21 cellular contexts compared by ENCODE assay signal in the genomic region with DNA sequence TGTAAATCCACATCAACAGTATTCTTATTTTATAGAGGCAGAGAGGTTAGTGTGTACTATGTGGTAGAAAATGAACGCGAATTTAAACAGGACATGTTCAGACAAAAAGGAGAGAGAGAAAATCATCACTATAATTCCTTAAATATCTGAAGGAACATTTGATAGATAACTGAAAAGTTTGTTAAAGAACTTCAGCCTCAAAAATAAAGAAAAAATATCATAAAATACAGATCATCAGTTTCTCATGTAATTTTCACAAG.
"Had no signal": no experiment of that assay in that cellular context is flagged by ENCODE, and none has a peak within 500 bp of the region (broad histone marks: within the 10 kb centered on the region; RNA-seq: fewer than 3 reads in every experiment).

No MANE protein-coding gene starts in this region.

- H3K36me3 ChIP-seq: heart left ventricle, lower lobe of right lung, pancreas, vagina had no signal

- FAIRE-seq: bronchial epithelial cell, endothelial cell of umbilical vein, TTC549 had no signal

- H3K4me1 ChIP-seq: lower lobe of right lung had no signal

- H3K27me3 Mint-ChIP-seq: activated naive CD8-positive, alpha-beta T cell treated with anti-CD3 and anti-CD28 coated beads, Interleukin-2, amount 50 U/mL, for 24 hours; stimulated activated memory B cell treated with anti-CD40 and anti-IgM and Interleukin-4, amounts not matched to agents 10 μg/mL and 1 μg/mL and 100 μg/mL, for 72 hours had no signal

- H3K36me3 Mint-ChIP-seq: stimulated activated memory B cell treated with anti-CD40 and anti-IgM and Interleukin-4, amounts not matched to agents 10 μg/mL and 1 μg/mL and 100 μg/mL, for 72 hours had no signal

- H3K9me3 ChIP-seq: heart left ventricle, lower lobe of right lung, pancreas, vagina had no signal

- H3K27me3 ChIP-seq: heart left ventricle, pancreas, vagina had no signal

- DNase-seq: activated B cell treated with CpG ODN at 0.5 μM for 24 hours; activated CD4-positive, alpha-beta T cell treated with anti-CD3 and anti-CD28 coated beads, Interleukin-2, amount 10 ng/mL, durations not matched to agents 24 days and 14 days; activated CD8-positive, alpha-beta memory T cell treated with anti-CD3 and anti-CD28 coated beads, Interleukin-2, amount 50 U/mL, for 48 hours; activated gamma-delta T cell treated with Interleukin-2 at 50 U/mL for 16 hours; activated naive CD8-positive, alpha-beta T cell treated with anti-CD3 and anti-CD28 coated beads, Interleukin-2, amount 50 U/mL, for 24 hours; activated T-cell treated with anti-CD3 and anti-CD28 coated beads, Interleukin-2, amount 50 U/mL, for 72 hours; aorta; cortex of kidney; effector CD4-positive, alpha-beta T cell; foreskin melanocyte; heart left ventricle; left colon; lower lobe of right lung; naive thymus-derived CD4-positive, alpha-beta T cell; pancreas; stimulated activated CD4-positive, alpha-beta T cell treated with anti-CD3 and anti-CD28 coated beads, Interleukin-12 subunit alpha, Interleukin-12 subunit beta, amount 100 ng/mL, for 4 hours had no signal

- H3K9me3 Mint-ChIP-seq: activated B cell treated with CpG ODN at 0.5 μM for 24 hours; activated CD4-positive, alpha-beta T cell treated with anti-CD3 and anti-CD28 coated beads, Interleukin-2, amount 10 ng/mL, durations not matched to agents 24 days and 14 days; activated naive CD8-positive, alpha-beta T cell treated with anti-CD3 and anti-CD28 coated beads, Interleukin-2, amount 50 U/mL, for 24 hours; activated T-cell treated with anti-CD3 and anti-CD28 coated beads, Interleukin-2, amount 50 U/mL, for 72 hours; naive thymus-derived CD4-positive, alpha-beta T cell; stimulated activated memory B cell treated with anti-CD40 and anti-IgM and Interleukin-4, amounts not matched to agents 10 μg/mL and 1 μg/mL and 100 μg/mL, for 72 hours had no signal

- H3K27ac ChIP-seq: lower lobe of right lung, pancreas, vagina had no signal

- H3K4me1 Mint-ChIP-seq: activated B cell treated with CpG ODN at 0.5 μM for 24 hours; activated CD4-positive, alpha-beta T cell treated with anti-CD3 and anti-CD28 coated beads, Interleukin-2, amount 10 ng/mL, durations not matched to agents 24 days and 14 days; naive thymus-derived CD4-positive, alpha-beta T cell; stimulated activated memory B cell treated with anti-CD40 and anti-IgM and Interleukin-4, amounts not matched to agents 10 μg/mL and 1 μg/mL and 100 μg/mL, for 72 hours had no signal

- H3K4me3 ChIP-seq: heart left ventricle, lower lobe of right lung, pancreas, vagina had no signal

- H3K4me3 Mint-ChIP-seq: activated B cell treated with CpG ODN at 0.5 μM for 24 hours; activated CD4-positive, alpha-beta T cell treated with anti-CD3 and anti-CD28 coated beads, Interleukin-2, amount 10 ng/mL, durations not matched to agents 24 days and 14 days; activated naive CD8-positive, alpha-beta T cell treated with anti-CD3 and anti-CD28 coated beads, Interleukin-2, amount 50 U/mL, for 24 hours; activated T-cell treated with anti-CD3 and anti-CD28 coated beads, Interleukin-2, amount 50 U/mL, for 72 hours; naive thymus-derived CD4-positive, alpha-beta T cell; stimulated activated memory B cell treated with anti-CD40 and anti-IgM and Interleukin-4, amounts not matched to agents 10 μg/mL and 1 μg/mL and 100 μg/mL, for 72 hours had no signal

- H3K27ac Mint-ChIP-seq: activated B cell treated with CpG ODN at 0.5 μM for 24 hours; activated CD4-positive, alpha-beta T cell treated with anti-CD3 and anti-CD28 coated beads, Interleukin-2, amount 10 ng/mL, durations not matched to agents 24 days and 14 days; activated naive CD8-positive, alpha-beta T cell treated with anti-CD3 and anti-CD28 coated beads, Interleukin-2, amount 50 U/mL, for 24 hours; activated T-cell treated with anti-CD3 and anti-CD28 coated beads, Interleukin-2, amount 50 U/mL, for 72 hours; naive thymus-derived CD4-positive, alpha-beta T cell; stimulated activated memory B cell treated with anti-CD40 and anti-IgM and Interleukin-4, amounts not matched to agents 10 μg/mL and 1 μg/mL and 100 μg/mL, for 72 hours had no signal
